9 cellular contexts compared by ENCODE assay signal in genomic region chr1:111904478-111905218, GRCh38.
A peak's percentile ranks its signal among the peaks of the same experiment; 100 is the strongest.
DNase-seq lines count a peak whose midpoint lies in the region; ATAC-seq and TF ChIP-seq lines count a peak whose summit lies in the region.
"Had no signal": no experiment of that assay in that cellular context is flagged by ENCODE, and none has a peak within 500 bp of the region (broad histone marks: within the 10 kb centered on the region; RNA-seq: fewer than 3 reads in every experiment).

No MANE protein-coding gene starts in this region.

- no peak for TF ChIP-seq CTCF in epithelial cell of esophagus (IDR thresholded peaks at IDR 0.05; ENCODE audit: insufficient read depth, low read depth, low read length, missing control alignments)

- ATAC-seq in GM18511 (IDR thresholded peaks at IDR 0.05; ENCODE audit: unreplicated experiment) = no peak
- ATAC-seq in GM18867 (IDR thresholded peaks at IDR 0.05; ENCODE audit: unreplicated experiment) = no peak
- ATAC-seq: A549 had no signal

- H3K4me3 ChIP-seq in epithelial cell of esophagus (ENCODE audit: low read length) = no peak overlapping the region
- H3K4me3 ChIP-seq: A549 had no signal

- DNase-seq in NCI-H2171 treated with DMSO at 0.1 percent for 48 hours (lab: John Stamatoyannopoulos, UW) = peak; percentile 34
- no peak for DNase-seq in NCI-H2171 (lab: John Stamatoyannopoulos, UW)
- peak; percentile 87 for DNase-seq in NCI-H345 treated with DMSO at 0.1 percent for 48 hours (lab: John Stamatoyannopoulos, UW; ENCODE audit: unreplicated experiment)
- peak; percentile 47 for DNase-seq in epithelial cell of esophagus (ENCODE audit: low read depth)
- peak; percentile 32 for DNase-seq in stimulated activated CD4-positive, alpha-beta T cell treated with anti-CD3 and anti-CD28 coated beads, Interleukin-4, amount 100 ng/mL, for 24 hours
- DNase-seq in central memory CD4-positive, alpha-beta T cell = no peak

Comparison
In these comparisons a context has a peak if more than half of its experiments do, and no peak if none do; other contexts are left out.
1. DNase-seq: peak in NCI-H2171 treated with DMSO at 0.1 percent for 48 hours (single experiment), NCI-H345 treated with DMSO at 0.1 percent for 48 hours (single experiment), epithelial cell of esophagus (single experiment) and stimulated activated CD4-positive, alpha-beta T cell treated with anti-CD3 and anti-CD28 coated beads, Interleukin-4, amount 100 ng/mL, for 24 hours (single experiment); none in NCI-H2171 (single experiment) and central memory CD4-positive, alpha-beta T cell (single experiment).